ENCODE assay signal across 8 cellular contexts in the genomic region with DNA sequence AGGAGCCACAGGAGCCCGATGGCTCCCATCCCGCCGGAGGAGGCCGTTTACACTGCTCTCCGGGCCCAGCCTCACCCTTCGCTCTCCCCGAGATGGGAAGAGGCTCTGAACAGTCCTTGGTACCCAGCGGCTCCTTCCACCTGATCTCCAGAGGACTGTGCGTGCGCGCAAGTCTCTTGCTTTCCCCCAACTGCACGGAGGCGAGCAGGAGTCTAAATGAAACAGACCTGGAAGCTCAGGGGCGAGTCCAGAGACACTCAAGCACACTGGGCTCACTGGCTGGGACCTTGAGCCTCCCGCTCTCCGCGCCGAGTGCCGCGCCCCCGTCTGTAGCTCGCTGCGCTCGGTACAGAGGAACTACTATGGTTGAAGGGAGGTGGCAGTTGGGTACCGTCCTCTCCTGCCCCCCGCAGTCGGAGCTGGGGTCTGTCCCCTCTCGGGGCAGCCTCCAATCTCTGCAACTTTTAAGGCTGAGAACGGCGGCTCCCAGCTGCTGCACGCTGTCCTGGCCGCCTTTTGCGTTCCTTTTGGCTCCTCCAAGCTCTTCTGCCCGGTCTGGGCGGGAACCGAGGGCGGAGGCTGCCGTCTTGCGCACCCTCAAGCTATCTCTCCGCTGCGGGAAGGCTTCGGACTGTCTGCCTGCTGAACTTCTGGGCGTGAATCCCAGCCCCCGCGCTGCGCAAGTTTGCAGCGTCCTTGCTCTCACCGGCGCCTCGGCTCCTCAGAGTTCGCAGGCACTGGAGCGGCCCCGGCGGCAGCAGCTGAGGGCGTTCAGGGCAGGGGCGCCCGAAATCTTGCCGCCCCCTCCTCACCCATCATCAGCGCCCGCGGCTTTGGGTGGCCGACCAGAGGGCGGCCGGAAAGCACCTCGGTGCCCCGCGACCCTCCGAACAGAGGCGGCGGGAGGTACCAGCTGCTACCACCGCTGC. TPM values are rescaled to one million over a fixed set of nuclear protein-coding genes. Genes with fewer than 3 reads are reported as not detected.
DNase-seq lines count a peak whose midpoint lies in the region; ATAC-seq and TF ChIP-seq lines count a peak whose summit lies in the region.

No MANE protein-coding gene starts in this region.

- H2BK12ac ChIP-seq in H9 (ENCODE audit: insufficient read length, low read depth, low read length) = no peak overlapping the region

- no peak for TF ChIP-seq CTCF in AG10803 (conservative IDR thresholded peaks at IDR 0.05; ENCODE audit: low read length)
- no peak for TF ChIP-seq CTCF in H9 (conservative IDR thresholded peaks at IDR 0.05)
- TF ChIP-seq CTCF in smooth muscle cell (IDR thresholded peaks at IDR 0.05; ENCODE audit: borderline replicate concordance, insufficient read depth, poor library complexity, severe bottlenecking) = no peak

- peak overlapping the region; percentile 64 to 84 for H3K4me3 Mint-ChIP-seq in H9
- H3K4me3 Mint-ChIP-seq in activated naive CD8-positive, alpha-beta T cell treated with anti-CD3 and anti-CD28 coated beads, Interleukin-2, amount 50 U/mL, for 24 hours = peak overlapping the region; percentile 11

- no peak overlapping the region for H3K56ac ChIP-seq in H9 (ENCODE audit: insufficient read length, low read depth, low read length)

- peaks cover 4% of the 10 kb centered on the region for H3F3A ChIP-seq in smooth muscle cell (ENCODE audit: low read depth)

- H3K4me2 ChIP-seq in H9 (ENCODE audit: insufficient read depth, insufficient read length, low read length) (peak overlapping the region; percentile 77), smooth muscle cell (peak overlapping the region; percentile 85)

- no peak overlapping the region for H3K23ac ChIP-seq in H9 (ENCODE audit: insufficient read length, low read depth, low read length)

- H3K27ac ChIP-seq in H9 (ENCODE audit: insufficient read length, low read depth, low read length) (no peak overlapping the region), iPS-18a (ENCODE audit: low read length) (no peak overlapping the region), smooth muscle cell (ENCODE audit: low read depth) (no peak overlapping the region)

- H3K36me3 Mint-ChIP-seq in H9 (ENCODE audit: insufficient read depth in 1 of 3, low read depth in 3 of 3) = no peaks in the 10 kb centered on the region
- H3K36me3 Mint-ChIP-seq in activated naive CD8-positive, alpha-beta T cell treated with anti-CD3 and anti-CD28 coated beads, Interleukin-2, amount 50 U/mL, for 24 hours (ENCODE audit: low read depth) = peaks cover 2% of the 10 kb centered on the region

- H4K91ac ChIP-seq in H9 (ENCODE audit: insufficient read length, low read depth, low read length) = no peak overlapping the region

- H3K4ac ChIP-seq in H9 (ENCODE audit: low read depth, low read length) = no peak overlapping the region

- no peak overlapping the region for H2AK5ac ChIP-seq in H9 (ENCODE audit: insufficient read length, low read length)

- no peaks in the 10 kb centered on the region for H3K4me1 ChIP-seq in H9 (ENCODE audit: insufficient read depth, low read length)
- peaks cover 5% of the 10 kb centered on the region for H3K4me1 ChIP-seq in iPS-18a (ENCODE audit: control insufficient read depth, low read depth, low read length)
- peaks cover 11% of the 10 kb centered on the region for H3K4me1 ChIP-seq in smooth muscle cell (ENCODE audit: low read depth)

- no peaks in the 10 kb centered on the region for H3K9me3 ChIP-seq in H9 (ENCODE audit: control insufficient read depth, low read depth, low read length)
- no peaks in the 10 kb centered on the region for H3K9me3 ChIP-seq in iPS-18a (ENCODE audit: control insufficient read depth, low read depth, low read length)
- H3K9me3 ChIP-seq in smooth muscle cell (replicated peaks; ENCODE audit: low read depth) = no peaks in the 10 kb centered on the region

- H3K23me2 ChIP-seq in H9 (ENCODE audit: insufficient read length, low read depth, low read length, poor library complexity, severe bottlenecking) = peaks cover 17% of the 10 kb centered on the region

- no peak overlapping the region for H3K14ac ChIP-seq in H9 (ENCODE audit: insufficient read depth, low read length)

- H3K4me3 ChIP-seq in AG10803 (ENCODE audit: low read length) (peak overlapping the region; percentile 12; the same call in 1 of the 2 replicates), iPS-18a (ENCODE audit: low read length) (peak overlapping the region; percentile 60), smooth muscle cell (peak overlapping the region; percentile 52)

- no peak overlapping the region for H2BK120ac ChIP-seq in H9 (ENCODE audit: low read depth, low read length, poor library complexity, severe bottlenecking)

- peaks cover 5 to 14% of the 10 kb centered on the region in 2 experiments for H3K4me1 Mint-ChIP-seq in H9
- H3K4me1 Mint-ChIP-seq in activated naive CD8-positive, alpha-beta T cell treated with anti-CD3 and anti-CD28 coated beads, Interleukin-2, amount 50 U/mL, for 24 hours = peaks cover 10% of the 10 kb centered on the region

- no peaks in the 10 kb centered on the region for H3K9me3 Mint-ChIP-seq in H9
- H3K9me3 Mint-ChIP-seq in activated naive CD8-positive, alpha-beta T cell treated with anti-CD3 and anti-CD28 coated beads, Interleukin-2, amount 50 U/mL, for 24 hours = no peaks in the 10 kb centered on the region

- H3T11ph ChIP-seq in H9 (ENCODE audit: low read length) = no peak overlapping the region

- H4K8ac ChIP-seq in H9 (replicated peaks; ENCODE audit: insufficient read length, low read depth, low read length) = no peak overlapping the region

- no peak overlapping the region for H3K9ac ChIP-seq in H9 (ENCODE audit: extremely low read depth, insufficient read length, low read length)
- no peak overlapping the region for H3K9ac ChIP-seq in iPS-18a (ENCODE audit: low read length)
- no peak overlapping the region for H3K9ac ChIP-seq in smooth muscle cell (ENCODE audit: low read depth)

- H2BK5ac ChIP-seq in H9 (ENCODE audit: insufficient read length, low read length) = no peak overlapping the region

- H3K36me3 ChIP-seq in iPS-18a (ENCODE audit: control insufficient read depth, low read depth, low read length) (no peaks in the 10 kb centered on the region), smooth muscle cell (ENCODE audit: low read depth) (no peaks in the 10 kb centered on the region)

- H3K79me2 ChIP-seq in H9 (ENCODE audit: insufficient read depth, low read length) = no peaks in the 10 kb centered on the region
- no peaks in the 10 kb centered on the region for H3K79me2 ChIP-seq in smooth muscle cell (ENCODE audit: low read depth)

- H3K18ac ChIP-seq in H9 (ENCODE audit: insufficient read length, low read depth, low read length) = no peak overlapping the region

- no peaks in the 10 kb centered on the region for H3K79me1 ChIP-seq in H9 (ENCODE audit: insufficient read depth, low read depth, low read length, poor library complexity, severe bottlenecking)

- H2BK15ac ChIP-seq in H9 (ENCODE audit: low read depth, low read length) = no peak overlapping the region

- no peak overlapping the region for H4K5ac ChIP-seq in H9 (ENCODE audit: insufficient read length, low read depth, low read length)

- H2AFZ ChIP-seq in H9 (ENCODE audit: low read length) = no peak overlapping the region
- no peak overlapping the region for H2AFZ ChIP-seq in smooth muscle cell (ENCODE audit: low read depth)

- WGBS in H9 (ENCODE audit: extremely low coverage, insufficient read length, low lambda C conversion rate) = no CpG with 5 or more reads among the region's 71 CpGs
- 2% methylated on average over 68 of the region's 71 CpGs for WGBS in smooth muscle cell (ENCODE audit: low lambda C conversion rate)

- peak; percentile 27 for ATAC-seq in activated naive CD8-positive, alpha-beta T cell treated with anti-CD3 and anti-CD28 coated beads, Interleukin-2, amount 50 U/mL, for 24 hours
- no peak for ATAC-seq in GM21381 (IDR thresholded peaks at IDR 0.05; ENCODE audit: unreplicated experiment)

- H3K27me3 ChIP-seq in H9 (ENCODE audit: insufficient read depth, low read length) = peaks cover 24% of the 10 kb centered on the region
- H3K27me3 ChIP-seq in iPS-18a (ENCODE audit: control insufficient read depth, insufficient read depth, low read length) = peaks cover 46% of the 10 kb centered on the region
- peaks cover 85% of the 10 kb centered on the region for H3K27me3 ChIP-seq in smooth muscle cell (ENCODE audit: low read depth)

- H2BK20ac ChIP-seq in H9 (ENCODE audit: low read depth, low read length, poor library complexity, severe bottlenecking) = no peak overlapping the region

- no peaks in the 10 kb centered on the region for H4K20me1 ChIP-seq in H9 (ENCODE audit: control insufficient read depth, insufficient read depth, insufficient read length)
- no peaks in the 10 kb centered on the region for H4K20me1 ChIP-seq in smooth muscle cell (ENCODE audit: low read depth)

- peaks cover 65% of the 10 kb centered on the region for H3K27me3 Mint-ChIP-seq in H9 (ENCODE audit: low read depth)
- H3K27me3 Mint-ChIP-seq in activated naive CD8-positive, alpha-beta T cell treated with anti-CD3 and anti-CD28 coated beads, Interleukin-2, amount 50 U/mL, for 24 hours = peaks cover 61% of the 10 kb centered on the region

- H3K27ac Mint-ChIP-seq in H9 = no peak overlapping the region
- H3K27ac Mint-ChIP-seq in activated naive CD8-positive, alpha-beta T cell treated with anti-CD3 and anti-CD28 coated beads, Interleukin-2, amount 50 U/mL, for 24 hours = no peak overlapping the region

- DNase-seq in AG10803 (ENCODE audit: low read depth) = peak; percentile 8
- DNase-seq in H9 = peak; percentile 43
- peak; percentile 5 for DNase-seq in activated naive CD8-positive, alpha-beta T cell treated with anti-CD3 and anti-CD28 coated beads, Interleukin-2, amount 50 U/mL, for 24 hours
- no peak for DNase-seq in smooth muscle cell (lab: John Stamatoyannopoulos, UW; ENCODE audit: unreplicated experiment)
- DNase-seq in HPDE6-E6E7 (ENCODE audit: extremely low spot score) = no peak
- DNase-seq in NOMO-1 treated with DMSO at 0.1 percent for 48 hours (lab: John Stamatoyannopoulos, UW; ENCODE audit: unreplicated experiment) = no peak

RNA-seq across cellular contexts. Expression of a gene that starts 0.5 kb away (rescaled TPM):
- total RNA-seq in H9 (2021) (not detected in 2 replicates), smooth muscle cell (0.13 and 0.49 TPM in 2 replicates)
- polyA plus RNA-seq in smooth muscle cell = 0.19 and 0.33 TPM in 2 replicates

Comparison
In these comparisons a context has a peak if more than half of its experiments do, and no peak if none do; other contexts are left out.
1. DNase-seq: peak in AG10803 (single experiment), H9 (single experiment) and activated naive CD8-positive, alpha-beta T cell treated with anti-CD3 and anti-CD28 coated beads, Interleukin-2, amount 50 U/mL, for 24 hours (single experiment); none in smooth muscle cell (single experiment), HPDE6-E6E7 (single experiment) and NOMO-1 treated with DMSO at 0.1 percent for 48 hours (single experiment).
2. Peak in every context shown above with its lines, with median percentiles within 50 percentile points of each other: H3K4me3 ChIP-seq.